23 cellular contexts compared by ENCODE assay signal in genomic region chr1:180616441-180616840, GRCh38. TPM values are rescaled to one million over a fixed set of nuclear protein-coding genes. Genes with fewer than 3 reads are reported as not detected.
DNase-seq lines count a peak whose midpoint lies in the region; ATAC-seq, FAIRE-seq and TF ChIP-seq lines count a peak whose summit lies in the region.
"Had no signal": no experiment of that assay in that cellular context is flagged by ENCODE, and none has a peak within 500 bp of the region (broad histone marks: within the 10 kb centered on the region; RNA-seq: fewer than 3 reads in every experiment).

No MANE protein-coding gene starts in this region.

- no peak for TF ChIP-seq POLR2A in IMR-90 (IDR thresholded peaks at IDR 0.05; ENCODE audit: low read depth, low read length)
- no peak for TF ChIP-seq POLR2A in H54 (IDR thresholded peaks at IDR 0.05; ENCODE audit: low read depth, low read length)

- H3K56ac ChIP-seq in IMR-90 (ENCODE audit: extremely low read depth, insufficient read depth, low read length) = 0 out of 2 replicates have a peak overlapping the region, but pooled peaks have one; percentile 5

- peak overlapping the region; percentile 64 for H2BK120ac ChIP-seq in IMR-90 (ENCODE audit: low read depth, low read length)

- H3K79me1 ChIP-seq in IMR-90 (ENCODE audit: low read depth in 1 of 2, low read length in 2 of 2) = no peaks in the 10 kb centered on the region

- H2AFZ ChIP-seq in IMR-90 (replicated peaks; ENCODE audit: low read length, poor library complexity) (peak overlapping the region; percentile 66), mammary epithelial cell (ENCODE audit: low read depth, low read length) (peak overlapping the region; percentile 74)

- peak overlapping the region; percentile 33; the same call in 1 of the 2 replicates for H2AK5ac ChIP-seq in IMR-90 (ENCODE audit: low read depth, low read length)

- in situ Hi-C loops in IMR-90 (cut with MboI; ENCODE audit: low sequenced_read_pairs) (no loop called here), mammary epithelial cell (cut with MboI; ENCODE audit: low sequenced_read_pairs in 2 of 2) (no loop called here)

- H4K8ac ChIP-seq in IMR-90 (ENCODE audit: low read depth in 2 of 2, low read length in 2 of 2) = peak overlapping the region; percentile 61 to 92

- intact Hi-C loops in IMR-90 (cut with micrococcal nuclease) (no loop called here), mammary epithelial cell (cut with micrococcal nuclease) (no loop called here)

- H3K27ac ChIP-seq in IMR-90 (ENCODE audit: insufficient read depth, low read length) (no peak overlapping the region), mammary epithelial cell (ENCODE audit: insufficient read depth, low read depth, low read length) (no peak overlapping the region)
- H3K27ac ChIP-seq: BLaER1 treated with 17β-estradiol and CSF1 and Interleukin-3, amounts not matched to agents 10 nM and 100 nM had no signal

- H2AK9ac ChIP-seq in IMR-90 (replicated peaks; ENCODE audit: low read depth, low read length, poor library complexity) = no peak overlapping the region

- peak overlapping the region; percentile 48; the same call in 1 of the 2 replicates for H3K4me2 ChIP-seq in IMR-90 (ENCODE audit: low read depth, low read length)
- H3K4me2 ChIP-seq in mammary epithelial cell (ENCODE audit: insufficient read depth, low read depth, low read length) = no peak overlapping the region

- TF ChIP-seq RAD21 in IMR-90 (IDR thresholded peaks at IDR 0.05; ENCODE audit: low read length) = no peak

- DNase-seq in AG08396 (ENCODE audit: low spot score) (peak; percentile 20), IMR-90 (peak; percentile 38), mammary epithelial cell (peak; percentile 36), fibroblast of the aortic adventitia (ENCODE audit: low read depth) (peak; percentile 74), H54 (ENCODE audit: insufficient read length, low spot score) (no peak), HuH-7 (ENCODE audit: low spot score) (no peak), NCI-H2081 (lab: John Stamatoyannopoulos, UW) (no peak)
- no peak for DNase-seq in activated CD8-positive, alpha-beta memory T cell treated with anti-CD3 and anti-CD28 coated beads, Interleukin-2, amount 50 U/mL, for 4 hours
- DNase-seq: CD8-positive, alpha-beta memory T cell; DMS53; EL; GOT3; KG1; NCI-H1092; NCI-H146; NCI-H2081 treated with DMSO at 0.1 percent for 48 hours; NCI-H748 treated with DMSO at 0.1 percent for 48 hours; Right ventricle myocardium superior had no signal

- peak overlapping the region; percentile 75; the same call in 1 of the 2 replicates for H3K18ac ChIP-seq in IMR-90 (ENCODE audit: low read depth, low read length)

- H3K14ac ChIP-seq in IMR-90 (replicated peaks; ENCODE audit: low read depth, low read length) = peak overlapping the region; percentile 73

- no peaks in the 10 kb centered on the region for H3K79me2 ChIP-seq in mammary epithelial cell (ENCODE audit: insufficient read depth, low read length)

- H4K91ac ChIP-seq in IMR-90 (ENCODE audit: insufficient read depth, low read depth, low read length) = peak overlapping the region; percentile 72

- FAIRE-seq in H54 (lab: Jason Lieb, UNC) = no peak
- FAIRE-seq: GM12891 had no signal

- dilution Hi-C loops in IMR-90 (cut with HindIII; ENCODE audit: low sequenced_read_pairs, unreplicated experiment) (no loop called here), mammary epithelial cell (cut with HindIII; ENCODE audit: low sequenced_read_pairs) (no loop called here)

- H4K20me1 ChIP-seq in IMR-90 (ENCODE audit: insufficient read depth, low read length) = no peaks in the 10 kb centered on the region
- no peaks in the 10 kb centered on the region for H4K20me1 ChIP-seq in mammary epithelial cell (ENCODE audit: insufficient read depth, low read length)
- H4K20me1 ChIP-seq: BLaER1 treated with 17β-estradiol and CSF1 and Interleukin-3, amounts not matched to agents 10 nM and 100 nM had no signal

- H3K4me1 ChIP-seq in IMR-90 (ENCODE audit: control insufficient read depth, insufficient read depth, low read length) (peaks cover 14% of the 10 kb centered on the region; the same call in 1 of the 2 replicates), mammary epithelial cell (ENCODE audit: insufficient read depth, low read length) (peaks cover 31% of the 10 kb centered on the region)

- BruUV-seq in IMR-90 (replicated peaks; lab: Mats Ljungman, UMichigan) (no TSS peak), mammary epithelial cell (replicated peaks; lab: Mats Ljungman, UMichigan) (no TSS peak)

- H3K9ac ChIP-seq in IMR-90 (ENCODE audit: low read depth, low read length) (no peak overlapping the region; the same call in 1 of the 2 replicates), mammary epithelial cell (ENCODE audit: insufficient read depth, low read length) (no peak overlapping the region)
- H3K9ac ChIP-seq: BLaER1 treated with 17β-estradiol and CSF1 and Interleukin-3, amounts not matched to agents 10 nM and 100 nM had no signal

- peak overlapping the region; percentile 72; the same call in 1 of the 2 replicates for H4K5ac ChIP-seq in IMR-90 (ENCODE audit: low read depth, low read length)

- CTCF ChIA-PET in IMR-90 (lab: Yijun Ruan, JAX) = no interaction called here
- CTCF ChIA-PET in mammary epithelial cell (lab: Charles Lee; ENCODE audit: low non-redundant PET) = no interaction called here

- peak overlapping the region; percentile 65 for H3K4ac ChIP-seq in IMR-90 (ENCODE audit: low read depth, low read length)

- peaks cover 15% of the 10 kb centered on the region for H3K9me1 ChIP-seq in IMR-90 (ENCODE audit: insufficient read depth, low read length)

- H3K36me3 ChIP-seq in IMR-90 (ENCODE audit: control insufficient read depth, insufficient read depth, low read length) (no peaks in the 10 kb centered on the region), mammary epithelial cell (ENCODE audit: insufficient read depth, low read length) (no peaks in the 10 kb centered on the region)
- H3K36me3 ChIP-seq: BLaER1 treated with 17β-estradiol and CSF1 and Interleukin-3, amounts not matched to agents 10 nM and 100 nM had no signal

- H3K9me3 ChIP-seq in IMR-90 (ENCODE audit: control insufficient read depth, insufficient read depth, low read length) = no peaks in the 10 kb centered on the region
- H3K9me3 ChIP-seq in mammary epithelial cell (replicated peaks; ENCODE audit: insufficient read depth, low read length) = no peaks in the 10 kb centered on the region
- H3K9me3 ChIP-seq: BLaER1 treated with 17β-estradiol and CSF1 and Interleukin-3, amounts not matched to agents 10 nM and 100 nM had no signal

- peak overlapping the region; percentile 91 for H2BK5ac ChIP-seq in IMR-90 (ENCODE audit: low read depth, low read length, poor library complexity, severe bottlenecking)

- H3K4me3 ChIP-seq in IMR-90 (ENCODE audit: insufficient read depth, low read depth, low read length) (no peak overlapping the region), mammary epithelial cell (replicated peaks in 1 of 3; ENCODE audit: insufficient read depth in 1 of 3, low read depth in 2 of 3, low read length in 3 of 3) (no peak overlapping the region), fibroblast of the aortic adventitia (ENCODE audit: low read depth, low read length) (no peak overlapping the region)
- H3K4me3 ChIP-seq: BLaER1 treated with 17β-estradiol and CSF1 and Interleukin-3, amounts not matched to agents 10 nM and 100 nM had no signal

- ATAC-seq in IMR-90 (ENCODE audit: low read depth) = peak; percentile 12

- POLR2A ChIA-PET in IMR-90 (lab: Charles Lee; ENCODE audit: unreplicated experiment) = interaction anchor here (0.6 kb wide), 1 partner anchor 16 kb away, joined by 3 read pairs; no protein-coding TSS in a partner anchor

- WGBS in IMR-90 (ENCODE audit: extremely low coverage in 2 of 2, insufficient read length in 1 of 2), 2 experiments = 49% methylated on average over 3 of the region's 6 CpGs; no CpG with 5 or more reads in 1 of the 2 experiments
- WGBS in mammary epithelial cell (ENCODE audit: low coverage, missing lambda C conversion rate) = 8% methylated on average over 6 of the region's 6 CpGs

- H2BK20ac ChIP-seq in IMR-90 (ENCODE audit: low read depth, low read length) = peak overlapping the region; percentile 71

- TF ChIP-seq CTCF in IMR-90 (conservative IDR thresholded peaks at IDR 0.05; ENCODE audit: low read depth, low read length) (no peak), mammary epithelial cell (conservative IDR thresholded peaks at IDR 0.05 in 1 of 2, IDR thresholded peaks at IDR 0.05 in 1 of 2; ENCODE audit: extremely low read depth in 1 of 2, insufficient read depth in 1 of 2, low read depth in 1 of 2, low read length in 2 of 2) (no peak), fibroblast of the aortic adventitia (IDR thresholded peaks at IDR 0.05; ENCODE audit: insufficient read depth, low read length) (no peak)

- peak overlapping the region; percentile 77; the same call in 2 of the 3 replicates for H2BK15ac ChIP-seq in IMR-90 (ENCODE audit: low read depth, low read length)

- peak overlapping the region; percentile 40 for H3K23ac ChIP-seq in IMR-90 (ENCODE audit: low read depth, low read length)

- H3K27me3 ChIP-seq in IMR-90 (ENCODE audit: control insufficient read depth, insufficient read depth, low read length) (no peaks in the 10 kb centered on the region), mammary epithelial cell (ENCODE audit: insufficient read depth, low read length) (no peaks in the 10 kb centered on the region)
- H3K27me3 ChIP-seq: BLaER1 treated with 17β-estradiol and CSF1 and Interleukin-3, amounts not matched to agents 10 nM and 100 nM had no signal

TF ChIP-seq in IMR-90, 13 proteins besides CTCF, POLR2A, EP300 and RAD21 (continues in another document):
- no peak for TF ChIP-seq CEBPB (IDR thresholded peaks at IDR 0.05; ENCODE audit: low read depth, low read length)
- no peak for TF ChIP-seq FOS (IDR thresholded peaks at IDR 0.05; ENCODE audit: low read depth, low read length)
- TF ChIP-seq MAFK (IDR thresholded peaks at IDR 0.05; ENCODE audit: low read depth, low read length) = no peak
- TF ChIP-seq BHLHE40 (IDR thresholded peaks at IDR 0.05; ENCODE audit: low read depth, low read length) = no peak
- TF ChIP-seq RCOR1 (IDR thresholded peaks at IDR 0.05; ENCODE audit: insufficient replicate concordance, low read length) = no peak

RNA-seq across cellular contexts. Expression of gene XPR1, which starts 15.4 kb away (rescaled TPM):
- 25.1 and 25.3 TPM in 2 replicates for total RNA-seq in IMR-90 (2012; rRNA removed)
- polyA plus RNA-seq in IMR-90 (2012; rRNA removed) = 10.8 and 11.8 TPM in 2 replicates
- 2.6 and 4.2 TPM in 2 replicates for polyA plus RNA-seq in IMR-90 (2012; cell fraction: cytosol; rRNA removed)
- polyA plus RNA-seq in IMR-90 (2012; cell fraction: nucleus; rRNA removed; ENCODE audit: low replicate concordance) = 0.82 and 6.8 TPM in 2 replicates
- total RNA-seq in mammary epithelial cell = 100 to 1,000 TPM in 1 of 2 donors, 10 to 100 TPM in 1; 44.1 to 109 TPM
- polyA plus RNA-seq in mammary epithelial cell = 21.4 TPM
- polyA minus RNA-seq in mammary epithelial cell = 62.5 TPM
- total RNA-seq in fibroblast of the aortic adventitia (ENCODE audit: low replicate concordance) = 11.9 and 31.8 TPM in 2 replicates

RNA-seq across cellular contexts. Expression of gene OVAAL, which starts 57.7 kb away (rescaled TPM):
- total RNA-seq in IMR-90 (2012; rRNA removed) (not detected in 2 replicates), mammary epithelial cell (under 1 TPM in 1 of 2 donors, not detected in 1; 0.17 TPM), fibroblast of the aortic adventitia (ENCODE audit: low replicate concordance) (not detected in 2 replicates)
- polyA plus RNA-seq in IMR-90 (2012; rRNA removed) (not detected in 2 replicates), mammary epithelial cell (0.03 TPM)
- 0.03 TPM in 1 of 2 replicates, not detected in the other for polyA plus RNA-seq in IMR-90 (2012; cell fraction: cytosol; rRNA removed)
- polyA plus RNA-seq in IMR-90 (2012; cell fraction: nucleus; rRNA removed; ENCODE audit: low replicate concordance) = not detected in 2 replicates
- polyA minus RNA-seq in mammary epithelial cell = not detected
- total RNA-seq: A172; CD8-positive, alpha-beta memory T cell; NCI-H460; OCI-LY7 had no signal
- polyA plus RNA-seq: CD8-positive, alpha-beta memory T cell had no signal

Comparison
In these comparisons a context has a peak if more than half of its experiments do, and no peak if none do; other contexts are left out.
1. DNase-seq: peak in AG08396 (single experiment), IMR-90 (single experiment), mammary epithelial cell (single experiment) and fibroblast of the aortic adventitia (single experiment); none in activated CD8-positive, alpha-beta memory T cell treated with anti-CD3 and anti-CD28 coated beads, Interleukin-2, amount 50 U/mL, for 4 hours (single experiment), H54 (single experiment), HuH-7 (single experiment) and NCI-H2081 (0 of 2).